Comparison of ENCODE assay signal across 1 cellular context in the genomic region with DNA sequence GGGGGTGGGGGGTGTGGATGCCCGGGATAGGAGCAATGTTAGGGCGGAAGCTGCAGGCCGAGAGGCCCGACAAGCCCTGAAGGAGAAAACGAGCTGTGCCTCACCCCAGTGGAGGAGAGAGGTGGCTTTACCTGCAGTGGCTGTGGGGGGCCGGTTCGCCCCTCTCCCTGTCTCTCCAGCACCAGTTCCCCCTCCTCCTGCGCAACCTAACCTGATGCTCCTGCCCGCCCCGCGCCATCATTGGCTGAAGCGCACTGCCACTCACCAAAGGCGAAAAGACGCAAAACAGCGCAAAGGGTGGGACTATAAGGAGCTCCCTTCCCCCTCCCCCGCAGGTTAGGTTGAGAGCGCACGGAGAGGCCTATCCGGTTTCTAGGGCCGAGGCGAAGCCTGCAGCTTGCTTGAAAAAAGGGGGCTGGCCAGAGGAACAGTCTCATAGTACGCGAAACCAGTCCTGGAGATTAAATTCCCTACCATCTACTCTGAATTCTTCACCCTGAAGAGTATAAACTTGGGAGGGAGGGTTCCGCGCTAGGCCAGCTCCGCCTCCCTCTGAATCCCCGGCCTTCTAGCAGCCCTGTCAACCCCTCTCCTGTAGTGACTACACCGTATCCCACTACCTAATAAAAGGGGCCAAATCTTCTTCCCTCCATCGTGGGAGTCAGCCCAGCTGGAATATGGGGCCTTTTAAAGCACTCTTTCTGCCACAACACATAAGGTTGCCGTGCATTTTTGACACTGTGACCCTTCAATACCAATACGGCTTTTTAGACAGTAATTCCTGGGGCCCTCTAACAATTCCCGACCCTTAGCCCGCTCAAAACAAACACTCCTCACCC.
TF ChIP-seq lines count a peak whose summit lies in the region.

No MANE protein-coding gene starts in this region.

TF ChIP-seq in HepG2, 621 proteins besides CTCF, POLR2A, EP300 and RAD21 (continued from another document and continues in another):
- TF ChIP-seq ZNF883 (CRISPR knock-in tag; IDR thresholded peaks at IDR 0.05; ENCODE audit: not compliant biosample characterization) = peak; percentile 49
- no peak for TF ChIP-seq SCMH1 (CRISPR knock-in tag; IDR thresholded peaks at IDR 0.05; ENCODE audit: borderline replicate concordance)
- TF ChIP-seq ZNF3 (CRISPR knock-in tag; IDR thresholded peaks at IDR 0.05) = 0 out of 2 replicates have a peak, but pooled peaks have one; percentile 2
- TF ChIP-seq, protein P1, sequence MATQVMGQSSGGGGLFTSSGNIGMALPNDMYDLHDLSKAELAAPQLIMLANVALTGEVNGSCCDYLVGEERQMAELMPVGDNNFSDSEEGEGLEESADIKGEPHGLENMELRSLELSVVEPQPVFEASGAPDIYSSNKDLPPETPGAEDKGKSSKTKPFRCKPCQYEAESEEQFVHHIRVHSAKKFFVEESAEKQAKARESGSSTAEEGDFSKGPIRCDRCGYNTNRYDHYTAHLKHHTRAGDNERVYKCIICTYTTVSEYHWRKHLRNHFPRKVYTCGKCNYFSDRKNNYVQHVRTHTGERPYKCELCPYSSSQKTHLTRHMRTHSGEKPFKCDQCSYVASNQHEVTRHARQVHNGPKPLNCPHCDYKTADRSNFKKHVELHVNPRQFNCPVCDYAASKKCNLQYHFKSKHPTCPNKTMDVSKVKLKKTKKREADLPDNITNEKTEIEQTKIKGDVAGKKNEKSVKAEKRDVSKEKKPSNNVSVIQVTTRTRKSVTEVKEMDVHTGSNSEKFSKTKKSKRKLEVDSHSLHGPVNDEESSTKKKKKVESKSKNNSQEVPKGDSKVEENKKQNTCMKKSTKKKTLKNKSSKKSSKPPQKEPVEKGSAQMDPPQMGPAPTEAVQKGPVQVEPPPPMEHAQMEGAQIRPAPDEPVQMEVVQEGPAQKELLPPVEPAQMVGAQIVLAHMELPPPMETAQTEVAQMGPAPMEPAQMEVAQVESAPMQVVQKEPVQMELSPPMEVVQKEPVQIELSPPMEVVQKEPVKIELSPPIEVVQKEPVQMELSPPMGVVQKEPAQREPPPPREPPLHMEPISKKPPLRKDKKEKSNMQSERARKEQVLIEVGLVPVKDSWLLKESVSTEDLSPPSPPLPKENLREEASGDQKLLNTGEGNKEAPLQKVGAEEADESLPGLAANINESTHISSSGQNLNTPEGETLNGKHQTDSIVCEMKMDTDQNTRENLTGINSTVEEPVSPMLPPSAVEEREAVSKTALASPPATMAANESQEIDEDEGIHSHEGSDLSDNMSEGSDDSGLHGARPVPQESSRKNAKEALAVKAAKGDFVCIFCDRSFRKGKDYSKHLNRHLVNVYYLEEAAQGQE (IDR thresholded peaks at IDR 0.05; ENCODE audit: borderline replicate concordance in 1 of 2, low read depth in 1 of 2, low read length in 2 of 2) = peak in 1 of 2 experiments; percentile 16; a peak in 1 of 4 replicates
- no peak for TF ChIP-seq ZNF737 (CRISPR knock-in tag; IDR thresholded peaks at IDR 0.05; ENCODE audit: borderline replicate concordance)
- peak; percentile 93 for TF ChIP-seq KDM5A (IDR thresholded peaks at IDR 0.05; ENCODE audit: borderline replicate concordance, low read length)
- peak; percentile 99 for TF ChIP-seq POLR2G (IDR thresholded peaks at IDR 0.05; ENCODE audit: low read depth, low read length)
- TF ChIP-seq NCOR1 (IDR thresholded peaks at IDR 0.05; ENCODE audit: borderline replicate concordance, low read length) = peak; percentile 24; the same call in 1 of the 2 replicates
- TF ChIP-seq, protein P2, sequence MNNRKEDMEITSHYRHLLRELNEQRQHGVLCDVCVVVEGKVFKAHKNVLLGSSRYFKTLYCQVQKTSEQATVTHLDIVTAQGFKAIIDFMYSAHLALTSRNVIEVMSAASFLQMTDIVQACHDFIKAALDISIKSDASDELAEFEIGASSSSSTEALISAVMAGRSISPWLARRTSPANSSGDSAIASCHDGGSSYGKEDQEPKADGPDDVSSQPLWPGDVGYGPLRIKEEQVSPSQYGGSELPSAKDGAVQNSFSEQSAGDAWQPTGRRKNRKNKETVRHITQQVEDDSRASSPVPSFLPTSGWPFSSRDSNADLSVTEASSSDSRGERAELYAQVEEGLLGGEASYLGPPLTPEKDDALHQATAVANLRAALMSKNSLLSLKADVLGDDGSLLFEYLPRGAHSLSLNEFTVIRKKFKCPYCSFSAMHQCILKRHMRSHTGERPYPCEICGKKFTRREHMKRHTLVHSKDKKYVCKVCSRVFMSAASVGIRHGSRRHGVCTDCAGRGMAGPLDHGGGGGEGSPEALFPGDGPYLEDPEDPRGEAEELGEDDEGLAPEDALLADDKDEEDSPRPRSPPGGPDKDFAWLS (CRISPR knock-in tag; IDR thresholded peaks at IDR 0.05; ENCODE audit: borderline replicate concordance) = no peak
- TF ChIP-seq ZNF17 (CRISPR knock-in tag; IDR thresholded peaks at IDR 0.05) = no peak
- TF ChIP-seq ZNF225 (CRISPR knock-in tag; IDR thresholded peaks at IDR 0.05) = peak; percentile 97
- peak; percentile 89 for TF ChIP-seq HNRNPLL (IDR thresholded peaks at IDR 0.05; ENCODE audit: low read depth, low read length, poor library complexity, severe bottlenecking)
- peak; percentile 97 for TF ChIP-seq PHF8 (CRISPR knock-in tag; IDR thresholded peaks at IDR 0.05)
- TF ChIP-seq, protein P3, sequence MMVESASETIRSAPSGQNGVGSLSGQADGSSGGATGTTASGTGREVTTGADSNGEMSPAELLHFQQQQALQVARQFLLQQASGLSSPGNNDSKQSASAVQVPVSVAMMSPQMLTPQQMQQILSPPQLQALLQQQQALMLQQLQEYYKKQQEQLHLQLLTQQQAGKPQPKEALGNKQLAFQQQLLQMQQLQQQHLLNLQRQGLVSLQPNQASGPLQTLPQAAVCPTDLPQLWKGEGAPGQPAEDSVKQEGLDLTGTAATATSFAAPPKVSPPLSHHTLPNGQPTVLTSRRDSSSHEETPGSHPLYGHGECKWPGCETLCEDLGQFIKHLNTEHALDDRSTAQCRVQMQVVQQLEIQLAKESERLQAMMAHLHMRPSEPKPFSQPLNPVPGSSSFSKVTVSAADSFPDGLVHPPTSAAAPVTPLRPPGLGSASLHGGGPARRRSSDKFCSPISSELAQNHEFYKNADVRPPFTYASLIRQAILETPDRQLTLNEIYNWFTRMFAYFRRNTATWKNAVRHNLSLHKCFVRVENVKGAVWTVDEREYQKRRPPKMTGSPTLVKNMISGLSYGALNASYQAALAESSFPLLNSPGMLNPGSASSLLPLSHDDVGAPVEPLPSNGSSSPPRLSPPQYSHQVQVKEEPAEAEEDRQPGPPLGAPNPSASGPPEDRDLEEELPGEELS (CRISPR knock-in tag; IDR thresholded peaks at IDR 0.05) = peak; percentile 70
- TF ChIP-seq MYNN (CRISPR knock-in tag; IDR thresholded peaks at IDR 0.05; ENCODE audit: low read depth) = no peak; the same call in 1 of the 2 replicates
- peak; percentile 50 for TF ChIP-seq ZBTB7A (CRISPR knock-in tag; IDR thresholded peaks at IDR 0.05)
- TF ChIP-seq, protein P4, sequence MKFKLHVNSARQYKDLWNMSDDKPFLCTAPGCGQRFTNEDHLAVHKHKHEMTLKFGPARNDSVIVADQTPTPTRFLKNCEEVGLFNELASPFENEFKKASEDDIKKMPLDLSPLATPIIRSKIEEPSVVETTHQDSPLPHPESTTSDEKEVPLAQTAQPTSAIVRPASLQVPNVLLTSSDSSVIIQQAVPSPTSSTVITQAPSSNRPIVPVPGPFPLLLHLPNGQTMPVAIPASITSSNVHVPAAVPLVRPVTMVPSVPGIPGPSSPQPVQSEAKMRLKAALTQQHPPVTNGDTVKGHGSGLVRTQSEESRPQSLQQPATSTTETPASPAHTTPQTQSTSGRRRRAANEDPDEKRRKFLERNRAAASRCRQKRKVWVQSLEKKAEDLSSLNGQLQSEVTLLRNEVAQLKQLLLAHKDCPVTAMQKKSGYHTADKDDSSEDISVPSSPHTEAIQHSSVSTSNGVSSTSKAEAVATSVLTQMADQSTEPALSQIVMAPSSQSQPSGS (CRISPR knock-in tag; IDR thresholded peaks at IDR 0.05) = peak; percentile 86
- TF ChIP-seq GABPB1 (CRISPR knock-in tag; IDR thresholded peaks at IDR 0.05) = peak; percentile 93
- TF ChIP-seq MLLT10 (CRISPR knock-in tag; IDR thresholded peaks at IDR 0.05) = no peak
- peak; percentile 89 for TF ChIP-seq CREB1 (IDR thresholded peaks at IDR 0.05)
- TF ChIP-seq CREB1 (CRISPR knock-in tag; IDR thresholded peaks at IDR 0.05) = peak; percentile 91; the same call in 1 of the 2 replicates
- TF ChIP-seq TBX2 (CRISPR knock-in tag; IDR thresholded peaks at IDR 0.05; ENCODE audit: borderline replicate concordance) = peak; percentile 89; the same call in 1 of the 2 replicates
- TF ChIP-seq GZF1 (CRISPR knock-in tag; IDR thresholded peaks at IDR 0.05) = peak; percentile 93
- no peak for TF ChIP-seq SMAD9 (CRISPR knock-in tag; IDR thresholded peaks at IDR 0.05)
- no peak for TF ChIP-seq CBX2 (IDR thresholded peaks at IDR 0.05; ENCODE audit: low read depth, low read length)
- 0 out of 2 replicates have a peak, but pooled peaks have one; percentile 75 for TF ChIP-seq CBX2 (CRISPR knock-in tag; IDR thresholded peaks at IDR 0.05; ENCODE audit: low read depth)
- TF ChIP-seq ZKSCAN5 (CRISPR knock-in tag; IDR thresholded peaks at IDR 0.05) = no peak
- TF ChIP-seq, protein P5, sequence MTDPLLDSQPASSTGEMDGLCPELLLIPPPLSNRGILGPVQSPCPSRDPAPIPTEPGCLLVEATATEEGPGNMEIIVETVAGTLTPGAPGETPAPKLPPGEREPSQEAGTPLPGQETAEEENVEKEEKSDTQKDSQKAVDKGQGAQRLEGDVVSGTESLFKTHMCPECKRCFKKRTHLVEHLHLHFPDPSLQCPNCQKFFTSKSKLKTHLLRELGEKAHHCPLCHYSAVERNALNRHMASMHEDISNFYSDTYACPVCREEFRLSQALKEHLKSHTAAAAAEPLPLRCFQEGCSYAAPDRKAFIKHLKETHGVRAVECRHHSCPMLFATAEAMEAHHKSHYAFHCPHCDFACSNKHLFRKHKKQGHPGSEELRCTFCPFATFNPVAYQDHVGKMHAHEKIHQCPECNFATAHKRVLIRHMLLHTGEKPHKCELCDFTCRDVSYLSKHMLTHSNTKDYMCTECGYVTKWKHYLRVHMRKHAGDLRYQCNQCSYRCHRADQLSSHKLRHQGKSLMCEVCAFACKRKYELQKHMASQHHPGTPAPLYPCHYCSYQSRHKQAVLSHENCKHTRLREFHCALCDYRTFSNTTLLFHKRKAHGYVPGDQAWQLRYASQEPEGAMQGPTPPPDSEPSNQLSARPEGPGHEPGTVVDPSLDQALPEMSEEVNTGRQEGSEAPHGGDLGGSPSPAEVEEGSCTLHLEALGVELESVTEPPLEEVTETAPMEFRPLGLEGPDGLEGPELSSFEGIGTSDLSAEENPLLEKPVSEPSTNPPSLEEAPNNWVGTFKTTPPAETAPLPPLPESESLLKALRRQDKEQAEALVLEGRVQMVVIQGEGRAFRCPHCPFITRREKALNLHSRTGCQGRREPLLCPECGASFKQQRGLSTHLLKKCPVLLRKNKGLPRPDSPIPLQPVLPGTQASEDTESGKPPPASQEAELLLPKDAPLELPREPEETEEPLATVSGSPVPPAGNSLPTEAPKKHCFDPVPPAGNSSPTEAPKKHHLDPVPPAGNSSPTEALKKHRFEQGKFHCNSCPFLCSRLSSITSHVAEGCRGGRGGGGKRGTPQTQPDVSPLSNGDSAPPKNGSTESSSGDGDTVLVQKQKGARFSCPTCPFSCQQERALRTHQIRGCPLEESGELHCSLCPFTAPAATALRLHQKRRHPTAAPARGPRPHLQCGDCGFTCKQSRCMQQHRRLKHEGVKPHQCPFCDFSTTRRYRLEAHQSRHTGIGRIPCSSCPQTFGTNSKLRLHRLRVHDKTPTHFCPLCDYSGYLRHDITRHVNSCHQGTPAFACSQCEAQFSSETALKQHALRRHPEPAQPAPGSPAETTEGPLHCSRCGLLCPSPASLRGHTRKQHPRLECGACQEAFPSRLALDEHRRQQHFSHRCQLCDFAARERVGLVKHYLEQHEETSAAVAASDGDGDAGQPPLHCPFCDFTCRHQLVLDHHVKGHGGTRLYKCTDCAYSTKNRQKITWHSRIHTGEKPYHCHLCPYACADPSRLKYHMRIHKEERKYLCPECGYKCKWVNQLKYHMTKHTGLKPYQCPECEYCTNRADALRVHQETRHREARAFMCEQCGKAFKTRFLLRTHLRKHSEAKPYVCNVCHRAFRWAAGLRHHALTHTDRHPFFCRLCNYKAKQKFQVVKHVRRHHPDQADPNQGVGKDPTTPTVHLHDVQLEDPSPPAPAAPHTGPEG (CRISPR knock-in tag; IDR thresholded peaks at IDR 0.05) = 0 out of 2 replicates have a peak, but pooled peaks have one; percentile 21
- TF ChIP-seq, protein P6, sequence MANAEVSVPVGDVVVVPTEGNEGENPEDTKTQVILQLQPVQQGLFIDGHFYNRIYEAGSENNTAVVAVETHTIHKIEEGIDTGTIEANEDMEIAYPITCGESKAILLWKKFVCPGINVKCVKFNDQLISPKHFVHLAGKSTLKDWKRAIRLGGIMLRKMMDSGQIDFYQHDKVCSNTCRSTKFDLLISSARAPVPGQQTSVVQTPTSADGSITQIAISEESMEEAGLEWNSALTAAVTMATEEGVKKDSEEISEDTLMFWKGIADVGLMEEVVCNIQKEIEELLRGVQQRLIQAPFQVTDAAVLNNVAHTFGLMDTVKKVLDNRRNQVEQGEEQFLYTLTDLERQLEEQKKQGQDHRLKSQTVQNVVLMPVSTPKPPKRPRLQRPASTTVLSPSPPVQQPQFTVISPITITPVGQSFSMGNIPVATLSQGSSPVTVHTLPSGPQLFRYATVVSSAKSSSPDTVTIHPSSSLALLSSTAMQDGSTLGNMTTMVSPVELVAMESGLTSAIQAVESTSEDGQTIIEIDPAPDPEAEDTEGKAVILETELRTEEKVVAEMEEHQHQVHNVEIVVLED (CRISPR knock-in tag; IDR thresholded peaks at IDR 0.05; ENCODE audit: borderline replicate concordance) = peak; percentile 94
- TF ChIP-seq, protein P7, sequence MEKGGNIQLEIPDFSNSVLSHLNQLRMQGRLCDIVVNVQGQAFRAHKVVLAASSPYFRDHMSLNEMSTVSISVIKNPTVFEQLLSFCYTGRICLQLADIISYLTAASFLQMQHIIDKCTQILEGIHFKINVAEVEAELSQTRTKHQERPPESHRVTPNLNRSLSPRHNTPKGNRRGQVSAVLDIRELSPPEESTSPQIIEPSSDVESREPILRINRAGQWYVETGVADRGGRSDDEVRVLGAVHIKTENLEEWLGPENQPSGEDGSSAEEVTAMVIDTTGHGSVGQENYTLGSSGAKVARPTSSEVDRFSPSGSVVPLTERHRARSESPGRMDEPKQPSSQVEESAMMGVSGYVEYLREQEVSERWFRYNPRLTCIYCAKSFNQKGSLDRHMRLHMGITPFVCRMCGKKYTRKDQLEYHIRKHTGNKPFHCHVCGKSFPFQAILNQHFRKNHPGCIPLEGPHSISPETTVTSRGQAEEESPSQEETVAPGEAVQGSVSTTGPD (CRISPR knock-in tag; IDR thresholded peaks at IDR 0.05) = 0 out of 2 replicates have a peak, but pooled peaks have one; percentile 52
